Comparison of ENCODE assay signal across 9 cellular contexts in the genomic region with DNA sequence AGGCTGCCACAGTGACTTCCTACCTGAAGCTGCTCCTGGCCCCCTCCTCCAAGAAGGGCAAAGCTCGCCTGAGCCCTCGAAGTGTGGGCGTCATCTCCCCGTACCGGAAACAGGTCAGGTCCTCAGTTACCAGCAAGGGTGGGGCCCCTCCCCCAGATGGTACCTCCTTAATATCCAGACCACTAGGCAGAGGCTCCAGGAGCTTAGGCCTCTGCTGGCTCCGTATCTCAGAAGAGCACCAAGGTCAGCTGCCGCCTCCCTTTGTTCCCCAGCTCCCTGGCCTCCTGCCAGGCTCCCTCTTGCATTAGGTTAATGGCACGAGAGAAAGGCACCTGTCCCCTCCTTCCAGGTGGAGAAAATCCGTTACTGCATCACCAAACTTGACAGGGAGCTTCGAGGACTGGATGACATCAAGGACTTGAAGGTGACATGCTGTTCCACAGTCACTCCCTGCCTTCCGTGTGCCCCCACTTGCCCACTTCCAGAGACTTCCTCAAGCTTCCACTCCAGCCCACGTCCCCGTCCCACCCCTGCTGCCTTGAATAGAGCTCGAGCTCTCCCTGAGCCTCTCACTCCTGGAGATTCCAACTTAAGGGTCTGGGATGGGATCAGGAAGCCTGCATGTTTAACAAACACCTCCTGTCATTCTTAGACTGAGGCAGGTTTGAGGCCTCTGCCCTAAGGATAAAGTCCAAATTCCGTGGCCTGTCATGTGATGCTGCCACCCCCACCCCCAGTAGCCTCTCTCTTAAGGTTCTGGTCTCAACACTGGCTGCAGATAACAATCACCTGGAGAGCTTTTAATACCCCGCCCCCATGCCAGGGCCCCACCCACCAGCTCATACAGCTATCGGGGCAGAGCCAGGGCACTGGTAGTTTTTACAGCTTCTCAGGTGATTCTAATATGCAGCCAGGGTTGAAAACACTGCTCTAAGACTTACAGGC. TPM values are rescaled to one million over a fixed set of nuclear protein-coding genes. Genes with fewer than 3 reads are reported as not detected.
A peak's percentile ranks its signal among the peaks of the same experiment; 100 is the strongest.
DNase-seq lines count a peak whose midpoint lies in the region; ATAC-seq, FAIRE-seq and TF ChIP-seq lines count a peak whose summit lies in the region.
"Had no signal": no experiment of that assay in that cellular context is flagged by ENCODE, and none has a peak within 500 bp of the region (broad histone marks: within the 10 kb centered on the region; RNA-seq: fewer than 3 reads in every experiment).

No MANE protein-coding gene starts in this region.

- no peak overlapping the region for H3K4me3 ChIP-seq in CD8-positive, alpha-beta T cell (ENCODE audit: low read depth, low read length)
- H3K4me3 ChIP-seq in body of pancreas: no peak overlapping the region
- H3K4me3 ChIP-seq in muscle layer of duodenum (ENCODE audit: low read depth in 1 of 2, low read length in 2 of 2): no peak overlapping the region

- H3K27me3 ChIP-seq in CD8-positive, alpha-beta T cell (ENCODE audit: insufficient read depth, low read length): no peaks in the 10 kb centered on the region
- H3K27me3 ChIP-seq in body of pancreas (no peaks in the 10 kb centered on the region), muscle layer of duodenum (ENCODE audit: low read depth, low read length) (no peaks in the 10 kb centered on the region)

- no peak for FAIRE-seq in frontal cortex (lab: Jason Lieb, UNC)

- H3K4me3 Mint-ChIP-seq in CD8-positive, alpha-beta T cell: no peak overlapping the region
- H3K4me3 Mint-ChIP-seq: stimulated activated naive CD8-positive, alpha-beta T cell treated with anti-CD3 and anti-CD28 coated beads, Interleukin-15, Interleukin-2, amounts not matched to agents 100 ng/mL and 50 ng/mL, for 24 hours had no signal

- TF ChIP-seq CTCF in CD8-positive, alpha-beta T cell (IDR thresholded peaks at IDR 0.05): no peak
- TF ChIP-seq CTCF in body of pancreas (IDR thresholded peaks at IDR 0.05): peak in 1 of 7 experiments; percentile 3

- WGBS in body of pancreas, 2 donors: 28 to 42% methylated on average over 10 to 17 of the region's 17 CpGs

- H3K4me1 Mint-ChIP-seq in CD8-positive, alpha-beta T cell (ENCODE audit: low read depth): peaks cover 35% of the 10 kb centered on the region

- no peak for TF ChIP-seq POLR2A in body of pancreas (IDR thresholded peaks at IDR 0.05)

- no peak overlapping the region for H3K27ac ChIP-seq in CD8-positive, alpha-beta T cell (ENCODE audit: low read depth, low read length)
- H3K27ac ChIP-seq in body of pancreas: peak overlapping the region; percentile 6 to 77 (median 75)
- H3K27ac ChIP-seq in muscle layer of duodenum (ENCODE audit: low read length): peak overlapping the region; percentile 91

- POLR2A ChIA-PET in CD8-positive, alpha-beta T cell (lab: Charles Lee): interaction anchor here (0.6 to 1.0 kb wide), 2 partner anchors 8 to 16 kb away, joined by 3 read pairs; no protein-coding TSS in a partner anchor

- H3K9me3 ChIP-seq in CD8-positive, alpha-beta T cell (ENCODE audit: low read length): no peaks in the 10 kb centered on the region
- H3K9me3 ChIP-seq in body of pancreas (no peaks in the 10 kb centered on the region), muscle layer of duodenum (ENCODE audit: control insufficient read depth in 1 of 2, low read length in 2 of 2) (no peaks in the 10 kb centered on the region)

- peaks cover 63% of the 10 kb centered on the region for H3K36me3 Mint-ChIP-seq in CD8-positive, alpha-beta T cell

- H3K27me3 Mint-ChIP-seq in CD8-positive, alpha-beta T cell (ENCODE audit: low read depth): no peaks in the 10 kb centered on the region
- H3K27me3 Mint-ChIP-seq: stimulated activated naive CD8-positive, alpha-beta T cell treated with anti-CD3 and anti-CD28 coated beads, Interleukin-15, Interleukin-2, amounts not matched to agents 100 ng/mL and 50 ng/mL, for 24 hours had no signal

- ATAC-seq in CD8-positive, alpha-beta T cell: no peak
- ATAC-seq in body of pancreas (peak; percentile 36), GM18517 (IDR thresholded peaks at IDR 0.05; ENCODE audit: unreplicated experiment) (no peak), HG03135 (IDR thresholded peaks at IDR 0.05; ENCODE audit: unreplicated experiment) (no peak)
- ATAC-seq in activated CD4-positive, CD25-positive, alpha-beta regulatory T cell treated with anti-CD3 and anti-CD28 coated beads, Interleukin-2, amount 50 U/mL, for 24 hours: no peak

- CTCF ChIA-PET in CD8-positive, alpha-beta T cell (lab: Charles Lee): interaction anchor here (1.0 to 7.7 kb wide), 6 partner anchors 10 to 307 kb away, joined by 3 to 61 read pairs (median 5); a partner anchor contains a TSS

- H3K27ac Mint-ChIP-seq in CD8-positive, alpha-beta T cell: peak overlapping the region; percentile 61

- no peak for DNase-seq in CD8-positive, alpha-beta T cell
- DNase-seq in NCI-H2029 treated with DMSO at 0.1 percent for 48 hours (lab: John Stamatoyannopoulos, UW): peak; percentile 53
- DNase-seq in body of pancreas: peak; percentile 65 to 81 (median 73)
- DNase-seq in frontal cortex (ENCODE audit: low spot score in 2 of 2): no peak

- H3K36me3 ChIP-seq in CD8-positive, alpha-beta T cell (ENCODE audit: insufficient read depth, low read length): peaks cover 23% of the 10 kb centered on the region
- H3K36me3 ChIP-seq in body of pancreas (replicated peaks in 1 of 2; ENCODE audit: insufficient read depth in 1 of 2, low read depth in 2 of 2): peaks cover 4 to 11% of the 10 kb centered on the region in 2 donors
- peaks cover 49 to 55% of the 10 kb centered on the region in 2 donors for H3K36me3 ChIP-seq in muscle layer of duodenum (ENCODE audit: control insufficient read depth in 1 of 2, insufficient read depth in 2 of 2, low read length in 2 of 2)

- intact Hi-C loops in CD8-positive, alpha-beta T cell (cut with DNase I, micrococcal nuclease): no loop called here
- intact Hi-C loops in body of pancreas (cut with DNase I): loop anchor here (10.0 kb wide), 1 partner anchor 74 kb away; no protein-coding TSS in a partner anchor

- H3K9me3 Mint-ChIP-seq in CD8-positive, alpha-beta T cell: no peaks in the 10 kb centered on the region
- H3K9me3 Mint-ChIP-seq: stimulated activated naive CD8-positive, alpha-beta T cell treated with anti-CD3 and anti-CD28 coated beads, Interleukin-15, Interleukin-2, amounts not matched to agents 100 ng/mL and 50 ng/mL, for 24 hours had no signal

- H3K4me1 ChIP-seq in CD8-positive, alpha-beta T cell (ENCODE audit: insufficient read depth, low read length): peaks cover 21% of the 10 kb centered on the region
- H3K4me1 ChIP-seq in body of pancreas (peaks cover 50% of the 10 kb centered on the region), muscle layer of duodenum (ENCODE audit: control insufficient read depth in 1 of 2, insufficient read depth in 2 of 2, low read length in 2 of 2) (peaks cover 36 to 45% of the 10 kb centered on the region in 2 donors)

RNA-seq across cellular contexts. Expression of a gene that starts 8.3 kb away (rescaled TPM):
- total RNA-seq in CD8-positive, alpha-beta T cell: 1 to 10 TPM; 7.9 TPM
- total RNA-seq in body of pancreas: 100 to 1,000 TPM in 1 of 2 donors, 10 to 100 TPM in 1; 75.5 to 136 TPM
- 35.1 TPM for total RNA-seq in frontal cortex

RNA-seq across cellular contexts. Expression of a gene that starts 16.5 kb away (rescaled TPM):
- total RNA-seq in CD8-positive, alpha-beta T cell: under 1 TPM; 0.57 to 0.69 TPM
- total RNA-seq in body of pancreas (1 to 10 TPM in 1 of 2 donors, under 1 TPM in 1; 0.66 to 2.3 TPM), frontal cortex (4.1 TPM)

RNA-seq across cellular contexts. Expression of a gene that starts 24.2 kb away (rescaled TPM):
- total RNA-seq in CD8-positive, alpha-beta T cell: 10 to 100 TPM; 92.4 to 94.7 TPM
- 10 to 100 TPM; 26.2 to 29.3 TPM for total RNA-seq in body of pancreas
- 5.3 TPM for total RNA-seq in frontal cortex

Comparison
In these comparisons a context has a peak if more than half of its experiments do, and no peak if none do; other contexts are left out.
1. DNase-seq: peak in NCI-H2029 treated with DMSO at 0.1 percent for 48 hours (single experiment) and body of pancreas (4 of 4); none in CD8-positive, alpha-beta T cell (0 of 7) and frontal cortex (0 of 2).